14 cellular contexts compared by ENCODE assay signal in the genomic region with DNA sequence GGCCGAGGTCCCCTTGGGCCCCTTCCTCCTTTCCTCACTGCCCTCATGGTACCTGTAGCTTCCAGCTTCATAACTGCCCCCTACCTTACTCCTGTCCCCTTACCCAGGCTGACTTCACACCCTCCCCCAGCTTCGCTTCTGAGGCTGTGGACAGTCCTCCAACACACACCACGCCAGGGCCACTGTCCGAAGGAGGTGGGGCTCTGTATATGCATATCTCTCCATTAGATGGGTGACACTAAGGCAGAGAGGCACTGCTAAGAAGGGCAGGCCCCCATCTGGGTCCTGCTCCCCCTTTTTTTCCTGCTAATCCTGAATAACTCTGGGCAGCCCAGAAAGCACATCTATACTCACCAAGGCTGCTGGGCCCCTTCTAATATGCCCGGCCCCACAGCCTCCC. TPM values are rescaled to one million over a fixed set of nuclear protein-coding genes. Genes with fewer than 3 reads are reported as not detected.
DNase-seq lines count a peak whose midpoint lies in the region; TF ChIP-seq lines count a peak whose summit lies in the region.
"Had no signal": no experiment of that assay in that cellular context is flagged by ENCODE, and none has a peak within 500 bp of the region (broad histone marks: within the 10 kb centered on the region; RNA-seq: fewer than 3 reads in every experiment).

No MANE protein-coding gene starts in this region.

- POLR2A ChIA-PET in PC-9 (lab: Charles Lee; ENCODE audit: unreplicated experiment): no interaction called here

- no peak overlapping the region for H3K14ac ChIP-seq in neuronal stem cell (ENCODE audit: low read length)

- no peaks in the 10 kb centered on the region for H4K20me1 ChIP-seq in PC-9 (ENCODE audit: insufficient read depth)

- H4K8ac ChIP-seq in neuronal stem cell (ENCODE audit: low read depth, low read length): no peak overlapping the region

- H2BK120ac ChIP-seq in neuronal stem cell (ENCODE audit: low read depth, low read length): no peak overlapping the region

- peak overlapping the region; percentile 59 for H3K23ac ChIP-seq in neuronal stem cell (ENCODE audit: low read depth, low read length, poor library complexity)

- H4K91ac ChIP-seq in neuronal stem cell (ENCODE audit: low read depth, low read length, poor library complexity): no peak overlapping the region

- H3K4ac ChIP-seq in neuronal stem cell (ENCODE audit: low read length): no peak overlapping the region

- no peak for DNase-seq in PC-9
- no peak for DNase-seq in neuronal stem cell (ENCODE audit: low spot score)
- DNase-seq in NK-92 treated with Interleukin-12 subunit alpha and Interleukin-12 subunit beta, amount 100 ng/mL, for 24 hours (lab: John Stamatoyannopoulos, UW): no peak
- no peak for DNase-seq in stimulated activated CD4-positive, alpha-beta T cell treated with anti-CD3 and anti-CD28 coated beads, Interleukin-2, amount 100 ng/mL, for 48 hours
- no peak for DNase-seq in NCI-H1417 treated with DMSO at 0.1 percent for 48 hours (lab: John Stamatoyannopoulos, UW)
- DNase-seq in NCI-H1105 treated with DMSO at 0.1 percent for 48 hours (lab: John Stamatoyannopoulos, UW): no peak
- DNase-seq: activated CD4-positive, alpha-beta memory T cell treated with anti-CD3 and anti-CD28 coated beads for 36 hours; activated gamma-delta T cell; AML-193; NCI-H1930 had no signal

- no peak for TF ChIP-seq CTCF in PC-9 (conservative IDR thresholded peaks at IDR 0.05)

- H3K9me2 ChIP-seq in PC-9 (ENCODE audit: insufficient read depth): no peaks in the 10 kb centered on the region

- H2AK5ac ChIP-seq in neuronal stem cell (ENCODE audit: low read depth, low read length): no peak overlapping the region

- no peak overlapping the region for H2AFZ ChIP-seq in ACC112 (ENCODE audit: low read length, unreplicated experiment)
- H2AFZ ChIP-seq in PC-9: no peak overlapping the region
- H2AFZ ChIP-seq in neuronal stem cell (ENCODE audit: low read length): no peak overlapping the region

- peaks cover 51% of the 10 kb centered on the region for H3K4me1 ChIP-seq in ACC112 (ENCODE audit: control insufficient read depth, insufficient read depth, low read length, unreplicated experiment)
- H3K4me1 ChIP-seq in PC-9 (replicated peaks; ENCODE audit: insufficient read depth): peaks cover 53% of the 10 kb centered on the region
- H3K4me1 ChIP-seq in esophagus (ENCODE audit: control insufficient read depth in 2 of 2, insufficient read depth in 2 of 2, low read length in 1 of 2): peaks cover 2 to 52% of the 10 kb centered on the region in 2 donors
- peaks cover 0 to 11% of the 10 kb centered on the region in 2 donors for H3K4me1 ChIP-seq in neuronal stem cell (ENCODE audit: control insufficient read depth in 2 of 2, insufficient read depth in 1 of 2, low read depth in 1 of 2, low read length in 2 of 2)

- H3K9ac ChIP-seq in neuronal stem cell (ENCODE audit: low read depth, low read length, poor library complexity): no peak overlapping the region

- TSS peak; percentile 50 for BruUV-seq in PC-9 (replicated peaks; lab: Mats Ljungman, UMichigan)

- H3K9me3 ChIP-seq in PC-9 (ENCODE audit: insufficient read depth, low read depth) (no peaks in the 10 kb centered on the region), esophagus (ENCODE audit: control insufficient read depth in 2 of 2, insufficient read depth in 1 of 2, low read depth in 1 of 2, low read length in 1 of 2) (no peaks in the 10 kb centered on the region), neuronal stem cell (replicated peaks in 1 of 2; ENCODE audit: control insufficient read depth in 2 of 2, insufficient read depth in 1 of 2, low read depth in 1 of 2, low read length in 2 of 2) (no peaks in the 10 kb centered on the region)
- H3K9me3 ChIP-seq: neutrophil had no signal

- intact Hi-C loops in PC-9 (cut with micrococcal nuclease; ENCODE audit: unreplicated experiment): loop anchor here (5.0 kb wide), 2 partner anchors 66 to 129 kb away; partner anchors contain the start of gene CELSR3

- peaks cover 7% of the 10 kb centered on the region; the same call in 1 of the 2 replicates for H3K36me3 ChIP-seq in ACC112 (ENCODE audit: insufficient read depth, low read length)
- no peaks in the 10 kb centered on the region for H3K36me3 ChIP-seq in PC-9 (ENCODE audit: low read depth)
- peaks cover 17 to 33% of the 10 kb centered on the region in 2 donors for H3K36me3 ChIP-seq in esophagus (ENCODE audit: control insufficient read depth in 2 of 2, insufficient read depth in 2 of 2, low read length in 1 of 2)
- peaks cover 38 to 45% of the 10 kb centered on the region in 2 donors for H3K36me3 ChIP-seq in neuronal stem cell (replicated peaks in 1 of 2; ENCODE audit: control insufficient read depth in 2 of 2, insufficient read depth in 2 of 2, low read length in 2 of 2)

- peaks cover 36% of the 10 kb centered on the region for H3F3A ChIP-seq in PC-9 (ENCODE audit: insufficient read depth, low read depth)

- no peaks in the 10 kb centered on the region for H3K79me1 ChIP-seq in neuronal stem cell (ENCODE audit: low read depth, low read length)

- H2BK12ac ChIP-seq in neuronal stem cell (ENCODE audit: low read length): no peak overlapping the region

- H2BK15ac ChIP-seq in neuronal stem cell (ENCODE audit: low read length): no peak overlapping the region

- CTCF ChIA-PET in PC-9 (lab: Charles Lee): no interaction called here

- H3K4me2 ChIP-seq in PC-9 (peak overlapping the region; percentile 92), neuronal stem cell (ENCODE audit: insufficient read depth, low read length, poor library complexity, severe bottlenecking) (no peak overlapping the region)

- H3K79me2 ChIP-seq in ACC112 (ENCODE audit: control insufficient read depth, insufficient read depth, low read length, unreplicated experiment): peaks cover 15% of the 10 kb centered on the region
- H3K79me2 ChIP-seq in PC-9 (ENCODE audit: low read depth): peaks cover 16% of the 10 kb centered on the region

- H3K4me3 ChIP-seq in ACC112 (ENCODE audit: low read depth, low read length) (no peak overlapping the region), PC-9 (no peak overlapping the region), esophagus (ENCODE audit: low read depth in 1 of 2, low read length in 2 of 2) (no peak overlapping the region), neuronal stem cell (ENCODE audit: low read length in 2 of 2) (peak overlapping the region in 1 of 2 donors; percentile 38)

- H3K18ac ChIP-seq in neuronal stem cell (ENCODE audit: low read length): peak overlapping the region; percentile 35

- no peak overlapping the region for H2BK5ac ChIP-seq in neuronal stem cell (ENCODE audit: low read length)

- peak overlapping the region; percentile 85 for H3K27ac ChIP-seq in ACC112 (ENCODE audit: low read depth, low read length)
- H3K27ac ChIP-seq in PC-9: peak overlapping the region; percentile 14
- H3K27ac ChIP-seq in esophagus (ENCODE audit: low read depth in 2 of 2, low read length in 1 of 2): peak overlapping the region; percentile 7 to 72
- no peak overlapping the region for H3K27ac ChIP-seq in neuronal stem cell (replicated peaks; ENCODE audit: low read length)
- H3K27ac ChIP-seq: neutrophil had no signal

- H3K27me3 ChIP-seq in ACC112 (ENCODE audit: insufficient read depth, low read length) (no peaks in the 10 kb centered on the region), PC-9 (ENCODE audit: insufficient read depth, low read depth) (no peaks in the 10 kb centered on the region), esophagus (ENCODE audit: control insufficient read depth in 1 of 2, insufficient read depth in 2 of 2, low read length in 2 of 2) (no peaks in the 10 kb centered on the region), neuronal stem cell (ENCODE audit: control insufficient read depth in 3 of 3, insufficient read depth in 3 of 3, low read depth in 1 of 3, low read length in 3 of 3) (no peaks in the 10 kb centered on the region)

- 78% methylated on average over 5 of the region's 5 CpGs for WGBS in esophagus, 2 donors
- WGBS in neuronal stem cell (ENCODE audit: extremely low coverage in 2 of 2, insufficient read length in 2 of 2, insufficient replicate concordance in 1 of 2), 2 donors: no CpG with 5 or more reads among the region's 5 CpGs

RNA-seq across cellular contexts. Expression of gene COL7A1, which starts 1.0 kb away (rescaled TPM):
- 91.2 and 151 TPM in 2 replicates for total RNA-seq in PC-9 (2021)
- polyA plus RNA-seq in esophagus: 100 to 1,000 TPM in 1 of 2 donors, 10 to 100 TPM in 1; 60.7 to 265 TPM
- polyA plus RNA-seq in neuronal stem cell (2013, experiment 1 of 2): 8.2 TPM
- 7.8 TPM for polyA plus RNA-seq in neuronal stem cell (2013, experiment 2 of 2)

RNA-seq across cellular contexts. Expression of gene UQCRC1, which starts 13.3 kb away (rescaled TPM):
- total RNA-seq in PC-9 (2021): 255 and 264 TPM in 2 replicates
- polyA plus RNA-seq in esophagus: 100 to 1,000 TPM; 192 to 264 TPM
- 137 TPM for polyA plus RNA-seq in neuronal stem cell (2013, experiment 1 of 2)
- 134 TPM for polyA plus RNA-seq in neuronal stem cell (2013, experiment 2 of 2)

RNA-seq across cellular contexts. Expression of gene TMEM89, which starts 25.4 kb away (rescaled TPM):
- not detected in 2 replicates for total RNA-seq in PC-9 (2021)
- not detected for polyA plus RNA-seq in esophagus
- polyA plus RNA-seq in neuronal stem cell (2013, experiment 1 of 2): 0.15 TPM
- not detected for polyA plus RNA-seq in neuronal stem cell (2013, experiment 2 of 2)

RNA-seq across cellular contexts. Expression of gene UCN2, which starts 32.6 kb away (rescaled TPM):
- total RNA-seq in PC-9 (2021): 2.8 and 4.2 TPM in 2 replicates
- 1 to 10 TPM; 2.3 to 7.2 TPM for polyA plus RNA-seq in esophagus
- 0.13 TPM for polyA plus RNA-seq in neuronal stem cell (2013, experiment 1 of 2)
- 0.10 TPM for polyA plus RNA-seq in neuronal stem cell (2013, experiment 2 of 2)
- total RNA-seq: activated CD4-positive, alpha-beta memory T cell treated with anti-CD3 and anti-CD28 coated beads for 36 hours; T-helper 2 cell treated with Interferon-gamma antibody and Interleukin-4, amounts not matched to agents 100 ng/mL and 5 ng/mL, for 36 hours had no signal

RNA-seq across cellular contexts. Expression of gene SLC26A6, which starts 39.1 kb away (rescaled TPM):
- total RNA-seq in PC-9 (2021): 16.5 and 18.7 TPM in 2 replicates
- polyA plus RNA-seq in esophagus: 10 to 100 TPM in 1 of 2 donors, 1 to 10 TPM in 1; 6.4 to 20.8 TPM
- 30.0 TPM for polyA plus RNA-seq in neuronal stem cell (2013, experiment 1 of 2)
- polyA plus RNA-seq in neuronal stem cell (2013, experiment 2 of 2): 29.9 TPM
